ENCODE assay signal across 9 cellular contexts in the genomic region with DNA sequence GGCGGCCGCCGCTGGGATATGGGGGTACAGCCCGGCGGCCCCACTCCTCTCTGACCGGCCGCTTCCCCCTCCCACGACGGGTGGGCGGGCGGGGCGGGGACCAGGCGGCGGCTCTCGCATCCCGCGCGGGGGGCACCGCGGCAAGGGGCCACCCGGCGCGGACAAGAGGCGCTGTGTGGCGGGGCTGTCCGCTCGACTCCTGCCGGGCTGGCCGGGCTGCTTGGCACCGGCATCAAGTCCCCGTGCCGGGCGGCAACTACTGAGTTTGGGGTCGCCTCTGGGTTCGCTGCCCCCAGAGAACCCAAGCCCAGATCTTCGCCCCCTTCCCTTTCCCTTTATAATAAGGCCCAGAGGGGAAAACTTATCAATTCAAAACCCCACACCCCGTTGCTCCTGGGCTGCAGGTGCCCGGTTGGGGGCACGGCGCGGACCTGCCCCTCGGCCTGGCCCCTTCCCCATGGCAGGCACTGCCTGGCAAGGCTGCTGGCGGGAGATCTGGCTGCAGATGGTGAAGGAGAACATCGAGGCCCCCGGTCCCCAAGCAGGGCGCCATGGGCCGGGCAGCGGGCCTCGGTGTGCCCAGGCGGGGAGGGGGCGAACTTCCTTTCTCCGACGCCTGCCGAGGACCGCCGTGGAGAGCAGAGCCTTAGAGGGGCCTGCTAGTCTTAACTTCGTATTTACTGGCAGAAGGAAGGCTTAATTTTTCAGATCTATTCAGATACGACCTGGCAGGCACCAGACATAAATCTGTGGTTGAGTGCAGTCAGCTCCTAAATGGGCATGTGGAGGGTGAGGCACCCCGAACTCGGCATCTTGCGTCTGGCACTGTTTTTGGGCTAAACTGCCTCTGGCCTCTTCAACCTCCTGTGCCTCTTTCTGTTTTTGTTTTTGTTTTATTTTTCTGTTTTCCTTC. TPM values are rescaled to one million over a fixed set of nuclear protein-coding genes. Genes with fewer than 3 reads are reported as not detected.
DNase-seq lines count a peak whose midpoint lies in the region; ATAC-seq and TF ChIP-seq lines count a peak whose summit lies in the region.
"Had no signal": no experiment of that assay in that cellular context is flagged by ENCODE, and none has a peak within 500 bp of the region (broad histone marks: within the 10 kb centered on the region; RNA-seq: fewer than 3 reads in every experiment).

No MANE protein-coding gene starts in this region.

- H4K5ac ChIP-seq in H9 (ENCODE audit: insufficient read length, low read depth, low read length), result no peak overlapping the region

- no peaks in the 10 kb centered on the region for H4K20me1 ChIP-seq in H9 (ENCODE audit: control insufficient read depth, insufficient read depth, insufficient read length)

- H3K9me3 Mint-ChIP-seq in H9, result no peaks in the 10 kb centered on the region; a peak in 1 of 5 replicates
- H3K9me3 Mint-ChIP-seq in T-cell, result no peaks in the 10 kb centered on the region

- no peak overlapping the region for H2AFZ ChIP-seq in H9 (ENCODE audit: low read length)

- no peak overlapping the region for H2BK12ac ChIP-seq in H9 (ENCODE audit: insufficient read length, low read depth, low read length)

- H3K4ac ChIP-seq in H9 (ENCODE audit: low read depth, low read length), result no peak overlapping the region

- no peaks in the 10 kb centered on the region for H3K79me1 ChIP-seq in H9 (ENCODE audit: insufficient read depth, low read depth, low read length, poor library complexity, severe bottlenecking)

- H3K27ac ChIP-seq in H9 (ENCODE audit: insufficient read length, low read depth, low read length), result no peak overlapping the region

- H3K4me1 Mint-ChIP-seq in H9 (peaks cover 13 to 31% of the 10 kb centered on the region in 2 experiments), T-cell (peaks cover 46 to 56% (median 50%) of the 10 kb centered on the region in 3 donors)

- no peak for TF ChIP-seq CTCF in H9 (conservative IDR thresholded peaks at IDR 0.05)
- TF ChIP-seq CTCF in fibroblast of pulmonary artery (IDR thresholded peaks at IDR 0.05; ENCODE audit: low read length, missing control alignments), result no peak

- no peak overlapping the region for H3K56ac ChIP-seq in H9 (ENCODE audit: insufficient read length, low read depth, low read length)

- no peak overlapping the region for H2BK120ac ChIP-seq in H9 (ENCODE audit: low read depth, low read length, poor library complexity, severe bottlenecking)

- H3K23me2 ChIP-seq in H9 (ENCODE audit: insufficient read length, low read depth, low read length, poor library complexity, severe bottlenecking), result peaks cover 8% of the 10 kb centered on the region

- H3K4me3 Mint-ChIP-seq in H9 (peak overlapping the region; percentile 58 to 79), T-cell (peak overlapping the region; percentile 85 to 89 (median 88))

- peak overlapping the region; percentile 58 for H3K4me3 ChIP-seq in fibroblast of pulmonary artery (replicated peaks; ENCODE audit: low read depth, low read length)

- H2AK5ac ChIP-seq in H9 (ENCODE audit: insufficient read length, low read length), result no peak overlapping the region

- no CpG with 5 or more reads among the region's 61 CpGs for WGBS in H9 (ENCODE audit: extremely low coverage, insufficient read length, low lambda C conversion rate)

- H3K18ac ChIP-seq in H9 (ENCODE audit: insufficient read length, low read depth, low read length), result no peak overlapping the region

- H3K27ac Mint-ChIP-seq in H9 (no peak overlapping the region), T-cell (peak overlapping the region; percentile 99 to 100)

- H3K4me2 ChIP-seq in H9 (ENCODE audit: insufficient read depth, insufficient read length, low read length), result peak overlapping the region; percentile 60

- no peaks in the 10 kb centered on the region; the same call in 1 of the 2 replicates for H3K79me2 ChIP-seq in H9 (ENCODE audit: insufficient read depth, low read length)

- no peak overlapping the region for H2BK15ac ChIP-seq in H9 (ENCODE audit: low read depth, low read length)

- DNase-seq in H9, result no peak
- DNase-seq in T-cell, result peak in 12 of 34 experiments; percentile 16 to 42 (median 24)
- DNase-seq in fibroblast of pulmonary artery (ENCODE audit: low read depth), result no peak
- peak; percentile 73 for DNase-seq in retina
- DNase-seq in NCI-H1694 (lab: John Stamatoyannopoulos, UW), result no peak
- DNase-seq in AG08396 (ENCODE audit: low spot score), result no peak
- no peak for DNase-seq in NCI-H1930 (lab: John Stamatoyannopoulos, UW)

- H3K14ac ChIP-seq in H9 (ENCODE audit: insufficient read depth, low read length), result peak overlapping the region; percentile 89

- no peak overlapping the region for H2BK5ac ChIP-seq in H9 (ENCODE audit: insufficient read length, low read length)

- no peak for ATAC-seq in T-cell (replicated peaks in 1 of 4)
- no peak for ATAC-seq in activated CD4-positive, CD25-positive, alpha-beta regulatory T cell treated with anti-CD3 and anti-CD28 coated beads, Interleukin-2, amount 50 U/mL, for 24 hours

- H3K9ac ChIP-seq in H9 (ENCODE audit: extremely low read depth, insufficient read length, low read length), result no peak overlapping the region

- H3K36me3 Mint-ChIP-seq in H9 (ENCODE audit: insufficient read depth in 1 of 3, low read depth in 3 of 3) (no peaks in the 10 kb centered on the region), T-cell (peaks cover 4% of the 10 kb centered on the region)

- no peaks in the 10 kb centered on the region for H3K9me3 ChIP-seq in H9 (ENCODE audit: control insufficient read depth, low read depth, low read length)

- H3K27me3 ChIP-seq in H9 (ENCODE audit: insufficient read depth, low read length), result peaks cover 6% of the 10 kb centered on the region; the same call in 1 of the 2 replicates

- H3K23ac ChIP-seq in H9 (ENCODE audit: insufficient read length, low read depth, low read length), result no peak overlapping the region

- H3K4me1 ChIP-seq in H9 (ENCODE audit: insufficient read depth, low read length), result no peaks in the 10 kb centered on the region

- no peak overlapping the region for H4K8ac ChIP-seq in H9 (replicated peaks; ENCODE audit: insufficient read length, low read depth, low read length)

- CTCF ChIA-PET in T-cell (lab: Charles Lee), result interaction anchor here in 1 of 2 donors (0.6 kb wide), 2 partner anchors 72 to 74 kb away, joined by 3 read pairs; no protein-coding TSS in a partner anchor

- peaks cover 58% of the 10 kb centered on the region for H3K27me3 Mint-ChIP-seq in H9 (ENCODE audit: low read depth)
- peaks cover 0 to 3% of the 10 kb centered on the region in 2 donors for H3K27me3 Mint-ChIP-seq in T-cell

- no peak overlapping the region for H3T11ph ChIP-seq in H9 (ENCODE audit: low read length)

- no peak overlapping the region for H2BK20ac ChIP-seq in H9 (ENCODE audit: low read depth, low read length, poor library complexity, severe bottlenecking)

- H4K91ac ChIP-seq in H9 (ENCODE audit: insufficient read length, low read depth, low read length), result no peak overlapping the region

- POLR2A ChIA-PET in T-cell (lab: Charles Lee), result interaction anchor here in 1 of 2 donors (0.5 to 0.6 kb wide), 2 partner anchors 53 to 54 kb away, joined by 3 read pairs; no protein-coding TSS in a partner anchor

RNA-seq across cellular contexts. Expression of a gene that starts 0.9 kb away (rescaled TPM):
- total RNA-seq in H9 (2021) (12.2 and 14.3 TPM in 2 replicates), T-cell (100 to 1,000 TPM in 2 of 5 donors, 10 to 100 TPM in 3; 78.9 to 118 (median 94.9) TPM)

RNA-seq across cellular contexts. Expression of a gene that starts 38.2 kb away (rescaled TPM):
- total RNA-seq in H9 (2021) (not detected in 2 replicates), T-cell (not detected)
- total RNA-seq: skeletal muscle tissue had no signal

Comparison
In these comparisons a context has a peak if more than half of its experiments do, and no peak if none do; other contexts are left out.
1. H3K27ac Mint-ChIP-seq: peak in T-cell (2 of 2); none in H9 (0 of 3).